Comparison of ENCODE assay signal across 25 cellular contexts in genomic region chr3:36135863-36136262, GRCh38.
"Had no signal": no experiment of that assay in that cellular context is flagged by ENCODE, and none has a peak within 500 bp of the region (broad histone marks: within the 10 kb centered on the region; RNA-seq: fewer than 3 reads in every experiment).

No MANE protein-coding gene starts in this region.

- H3K4me1 ChIP-seq: colonic mucosa, foreskin keratinocyte, left ventricle myocardium inferior, neural progenitor cell, stomach, transverse colon had no signal

- H3K36me3 Mint-ChIP-seq: natural killer cell treated with Interleukin-12 subunit alpha and Interleukin-12 subunit beta and Interleukin-15 and Interleukin-18, amount 100 ng/mL, for 72 hours; neural progenitor cell had no signal

- H3K4me3 Mint-ChIP-seq: endodermal cell; natural killer cell treated with Interleukin-12 subunit alpha and Interleukin-12 subunit beta and Interleukin-15 and Interleukin-18, amount 100 ng/mL, for 72 hours; neural progenitor cell had no signal

- H3K4me3 ChIP-seq: colonic mucosa, left ventricle myocardium inferior, lung, neural progenitor cell, ovary, stomach, thoracic aorta, transverse colon had no signal

- DNase-seq: colonic mucosa; dermis blood vessel endothelial cell; endodermal cell; erythroblast; foreskin keratinocyte; head of caudate nucleus; hippocampal formation; left ventricle myocardium inferior; mesenchymal stem cell; midbrain; nucleus accumbens; ovary; right cardiac atrium; small intestine; stimulated activated CD4-positive, alpha-beta T cell treated with anti-CD3 and anti-CD28 coated beads, Interleukin-12 subunit alpha, Interleukin-12 subunit beta, amount 100 ng/mL, for 4 hours; stimulated activated naive CD4-positive, alpha-beta T cell; stomach; substantia nigra; transverse colon had no signal

- H3K27me3 Mint-ChIP-seq: natural killer cell treated with Interleukin-12 subunit alpha and Interleukin-12 subunit beta and Interleukin-15 and Interleukin-18, amount 100 ng/mL, for 72 hours had no signal

- H2AFZ ChIP-seq: neural progenitor cell had no signal

- H3K27me3 ChIP-seq: colonic mucosa, foreskin keratinocyte, neural progenitor cell, ovary, stomach, transverse colon had no signal

- H3K27ac Mint-ChIP-seq: endodermal cell; natural killer cell treated with Interleukin-12 subunit alpha and Interleukin-12 subunit beta and Interleukin-15 and Interleukin-18, amount 100 ng/mL, for 72 hours; neural progenitor cell had no signal

- H3K36me3 ChIP-seq: colonic mucosa, left ventricle myocardium inferior, neural progenitor cell, ovary, stomach, thoracic aorta, transverse colon had no signal

- FAIRE-seq: endothelial cell of umbilical vein, islet of Langerhans, small intestine had no signal

- H3K4me2 ChIP-seq: neural progenitor cell had no signal

- H3K27ac ChIP-seq: colonic mucosa, foreskin keratinocyte, left ventricle myocardium inferior, neural progenitor cell, ovary, stomach, thoracic aorta, transverse colon had no signal

- H3K9me3 ChIP-seq: colonic mucosa, ovary, thoracic aorta, transverse colon had no signal

- H3K9ac ChIP-seq: neural progenitor cell had no signal

- H3K9me3 Mint-ChIP-seq: endodermal cell, neural progenitor cell had no signal

- H3K4me1 Mint-ChIP-seq: neural progenitor cell had no signal
